1 cellular context compared by ENCODE assay signal in genomic region chr15:74408815-74409214, GRCh38.
TF ChIP-seq lines count a peak whose summit lies in the region.

No MANE protein-coding gene starts in this region.

TF ChIP-seq in GM23338, 12 proteins besides CTCF, POLR2A, EP300 and RAD21 (continued from another document):
- TF ChIP-seq ZNF462 (CRISPR knock-in tag; IDR thresholded peaks at IDR 0.05) (no peak), STAT1 (IDR thresholded peaks at IDR 0.05; ENCODE audit: unreplicated experiment) (no peak)
